Comparison of ENCODE assay signal across 10 cellular contexts in the genomic region with DNA sequence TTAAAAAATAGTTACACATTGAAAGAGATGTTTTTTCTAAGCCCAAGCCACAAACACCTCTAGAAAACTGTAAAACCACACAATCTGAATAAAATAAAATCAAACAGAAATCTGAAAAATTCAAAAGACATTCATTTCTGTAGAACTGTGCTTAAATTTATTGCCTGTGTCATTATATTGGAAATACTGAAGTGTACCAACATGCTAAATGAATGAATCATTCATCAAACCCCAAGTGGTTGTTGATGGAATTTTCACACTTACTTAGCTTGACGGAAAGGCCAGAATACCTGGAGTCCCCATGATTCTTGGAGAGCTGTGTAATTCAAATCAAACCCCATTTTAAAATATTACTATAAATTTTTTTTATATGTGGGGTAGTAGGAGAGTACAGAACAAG. TPM values are rescaled to one million over a fixed set of nuclear protein-coding genes. Genes with fewer than 3 reads are reported as not detected.
DNase-seq lines count a peak whose midpoint lies in the region; ATAC-seq and TF ChIP-seq lines count a peak whose summit lies in the region.
"Had no signal": no experiment of that assay in that cellular context is flagged by ENCODE, and none has a peak within 500 bp of the region (broad histone marks: within the 10 kb centered on the region; RNA-seq: fewer than 3 reads in every experiment).

No MANE protein-coding gene starts in this region.

- H3F3A ChIP-seq in PC-3 (ENCODE audit: low read length, unreplicated experiment) (no peaks in the 10 kb centered on the region), smooth muscle cell (ENCODE audit: low read depth) (no peaks in the 10 kb centered on the region)

- DNase-seq in NCI-H2081 (lab: John Stamatoyannopoulos, UW) (peak; percentile 21 to 54), NCI-H2081 treated with DMSO at 0.1 percent for 48 hours (lab: John Stamatoyannopoulos, UW) (no peak), PC-3 (peak; percentile 60), fibroblast of mammary gland (ENCODE audit: low read depth) (peak; percentile 48), smooth muscle cell (lab: John Stamatoyannopoulos, UW; ENCODE audit: unreplicated experiment) (no peak), activated T-cell treated with anti-CD3 and anti-CD28 coated beads for 4 hours (no peak), SIG-M5 (lab: John Stamatoyannopoulos, UW) (no peak)
- no peak for DNase-seq in activated naive CD4-positive, alpha-beta T cell treated with anti-CD3 and anti-CD28 coated beads for 36 hours
- DNase-seq: activated naive CD4-positive, alpha-beta T cell treated with anti-CD3 and anti-CD28 coated beads, Interleukin-2, amount 50 U/mL, for 16 hours; BE2C had no signal

- H2AFZ ChIP-seq in PC-3 (ENCODE audit: low read length) (no peak overlapping the region), smooth muscle cell (ENCODE audit: low read depth) (no peak overlapping the region)

- ATAC-seq in PC-3 = no peak

- CTCF ChIA-PET in PC-3 (lab: Charles Lee) = no interaction called here
- CTCF ChIA-PET in activated naive CD4-positive, alpha-beta T cell treated with anti-CD3 and anti-CD28 coated beads for 36 hours (lab: Charles Lee) = no interaction called here

- no peaks in the 10 kb centered on the region for H4K20me1 ChIP-seq in PC-3 (ENCODE audit: low read length)
- H4K20me1 ChIP-seq in smooth muscle cell (ENCODE audit: low read depth) = no peaks in the 10 kb centered on the region

- no peaks in the 10 kb centered on the region for H3K36me3 Mint-ChIP-seq in activated naive CD4-positive, alpha-beta T cell treated with anti-CD3 and anti-CD28 coated beads for 36 hours (ENCODE audit: low read depth)

- peaks cover 8% of the 10 kb centered on the region for H3K4me1 Mint-ChIP-seq in activated naive CD4-positive, alpha-beta T cell treated with anti-CD3 and anti-CD28 coated beads for 36 hours (ENCODE audit: low read depth)

- BruUV-seq in PC-3 (replicated peaks; lab: Mats Ljungman, UMichigan) = no TSS peak

- H3K27me3 ChIP-seq in PC-3 (ENCODE audit: low read length) (no peaks in the 10 kb centered on the region), smooth muscle cell (ENCODE audit: low read depth) (peaks cover 29% of the 10 kb centered on the region)

- POLR2A ChIA-PET in PC-3 (lab: Charles Lee; ENCODE audit: unreplicated experiment) = no interaction called here

- peaks cover 29% of the 10 kb centered on the region for H3K27me3 Mint-ChIP-seq in activated naive CD4-positive, alpha-beta T cell treated with anti-CD3 and anti-CD28 coated beads for 36 hours (ENCODE audit: low read depth)

- H3K4me1 ChIP-seq in PC-3 (ENCODE audit: insufficient read depth, low read length) = peaks cover 37% of the 10 kb centered on the region
- H3K4me1 ChIP-seq in smooth muscle cell (ENCODE audit: low read depth) = peaks cover 14% of the 10 kb centered on the region
- H3K4me1 ChIP-seq: BE2C had no signal

- no peak overlapping the region for H3K4me3 Mint-ChIP-seq in activated naive CD4-positive, alpha-beta T cell treated with anti-CD3 and anti-CD28 coated beads for 36 hours

- no peaks in the 10 kb centered on the region for H3K9me3 ChIP-seq in PC-3 (ENCODE audit: low read length)
- H3K9me3 ChIP-seq in smooth muscle cell (replicated peaks; ENCODE audit: low read depth) = no peaks in the 10 kb centered on the region
- H3K9me3 ChIP-seq: BE2C had no signal

- no peaks in the 10 kb centered on the region for H3K9me2 ChIP-seq in PC-3 (replicated peaks; ENCODE audit: low read length)

- H3K36me3 ChIP-seq in PC-3 (ENCODE audit: low read depth, low read length) (no peaks in the 10 kb centered on the region), smooth muscle cell (ENCODE audit: low read depth) (no peaks in the 10 kb centered on the region)
- H3K36me3 ChIP-seq: BE2C had no signal

- peak overlapping the region; percentile 88 for H3K4me2 ChIP-seq in PC-3 (ENCODE audit: low read length)
- H3K4me2 ChIP-seq in smooth muscle cell = no peak overlapping the region

- H3K9me3 Mint-ChIP-seq in activated naive CD4-positive, alpha-beta T cell treated with anti-CD3 and anti-CD28 coated beads for 36 hours = no peaks in the 10 kb centered on the region

- no peak overlapping the region for H3K27ac Mint-ChIP-seq in activated naive CD4-positive, alpha-beta T cell treated with anti-CD3 and anti-CD28 coated beads for 36 hours

- intact Hi-C loops in PC-3 (cut with micrococcal nuclease) = loop anchor here (5.0 to 10.0 kb wide), 3 partner anchors 80 to 347 kb away; no protein-coding TSS in a partner anchor
- intact Hi-C loops in activated naive CD4-positive, alpha-beta T cell treated with anti-CD3 and anti-CD28 coated beads for 36 hours (cut with micrococcal nuclease) = no loop called here

- WGBS in smooth muscle cell (ENCODE audit: low lambda C conversion rate) = 69% methylated on average over 1 of the region's 1 CpG

- no peak for TF ChIP-seq CTCF in PC-3 (conservative IDR thresholded peaks at IDR 0.05; ENCODE audit: low read depth, low read length)
- peak; percentile 11 for TF ChIP-seq CTCF in fibroblast of mammary gland (conservative IDR thresholded peaks at IDR 0.05; ENCODE audit: control insufficient read depth, insufficient read depth, low read depth, low read length)
- peak; percentile 7 for TF ChIP-seq CTCF in smooth muscle cell (IDR thresholded peaks at IDR 0.05; ENCODE audit: borderline replicate concordance, insufficient read depth, poor library complexity, severe bottlenecking)

- H3K4me3 ChIP-seq in PC-3 (ENCODE audit: low read length) = peak overlapping the region; percentile 4
- peak overlapping the region; percentile 89 for H3K4me3 ChIP-seq in fibroblast of mammary gland (ENCODE audit: control insufficient read depth, low read depth, low read length)
- H3K4me3 ChIP-seq in smooth muscle cell = peak overlapping the region; percentile 89

- no peak overlapping the region for H3K27ac ChIP-seq in PC-3 (ENCODE audit: low read length)
- H3K27ac ChIP-seq in smooth muscle cell (ENCODE audit: low read depth) = no peak overlapping the region

- H3K79me2 ChIP-seq in PC-3 (ENCODE audit: low read length) (peaks cover 73% of the 10 kb centered on the region), smooth muscle cell (ENCODE audit: low read depth) (no peaks in the 10 kb centered on the region)

- H3K9ac ChIP-seq in PC-3 (ENCODE audit: low read length) (no peak overlapping the region), smooth muscle cell (ENCODE audit: low read depth) (no peak overlapping the region)

RNA-seq across cellular contexts. Expression of gene KITLG, which starts 2.7 kb away (rescaled TPM):
- total RNA-seq in PC-3 (2014; rRNA removed) (8.4 and 14.9 TPM in 2 replicates), smooth muscle cell (4.0 and 8.0 TPM in 2 replicates)
- 0.64 and 2.1 TPM in 2 replicates for polyA plus RNA-seq in smooth muscle cell
- under 1 TPM; 0.07 to 0.15 TPM for total RNA-seq in activated naive CD4-positive, alpha-beta T cell treated with anti-CD3 and anti-CD28 coated beads for 36 hours

Comparison
In these comparisons a context has a peak if more than half of its experiments do, and no peak if none do; other contexts are left out.
1. DNase-seq: peak in NCI-H2081 (2 of 2), PC-3 (single experiment) and fibroblast of mammary gland (single experiment); none in NCI-H2081 treated with DMSO at 0.1 percent for 48 hours (single experiment), smooth muscle cell (single experiment), activated naive CD4-positive, alpha-beta T cell treated with anti-CD3 and anti-CD28 coated beads for 36 hours (single experiment), activated T-cell treated with anti-CD3 and anti-CD28 coated beads for 4 hours (single experiment) and SIG-M5 (single experiment).
2. H3K4me3 ChIP-seq: peak in every context shown above with its lines; median percentile 89 in fibroblast of mammary gland; 89 in smooth muscle cell; 4 in PC-3.